Comparison of ENCODE assay signal across 20 cellular contexts in genomic region chr22:48667289-48667688, GRCh38.
DNase-seq lines count a peak whose midpoint lies in the region; ATAC-seq and TF ChIP-seq lines count a peak whose summit lies in the region.
"Had no signal": no experiment of that assay in that cellular context is flagged by ENCODE, and none has a peak within 500 bp of the region (broad histone marks: within the 10 kb centered on the region; RNA-seq: fewer than 3 reads in every experiment).

No MANE protein-coding gene starts in this region.

- ATAC-seq in Right ventricle myocardium inferior: no peak
- ATAC-seq in heart right ventricle: no peak

- intact Hi-C loops in Right ventricle myocardium inferior (cut with DNase I) (no loop called here), heart right ventricle (cut with DNase I) (no loop called here)

- peaks cover 0 to 37% (median 11%) of the 10 kb centered on the region in 11 donors for H3K9me3 ChIP-seq in heart right ventricle
- H3K9me3 ChIP-seq: BE2C had no signal

- DNase-seq in Right ventricle myocardium inferior (ENCODE audit: missing footprints) (peak; percentile 21), heart right ventricle (no peak), DMS79 (lab: John Stamatoyannopoulos, UW) (peak; percentile 15), DMS79 treated with DMSO at 0.1 percent for 48 hours (lab: John Stamatoyannopoulos, UW) (peak; percentile 30), NCI-H146 treated with DMSO at 0.1 percent for 48 hours (lab: John Stamatoyannopoulos, UW; ENCODE audit: unreplicated experiment) (no peak)
- DNase-seq: 8988T; ACHN; BE2C; C1 segment of cervical spinal cord; CD4-positive, alpha-beta memory T cell; CD4-positive, CD25-positive, alpha-beta regulatory T cell; CD8-positive, alpha-beta memory T cell; COR-L47; DMS 273 treated with DMSO at 0.1 percent for 48 hours; DMS153; DMS53; DND-41; EL; GDM1 had no signal

- WGBS in heart right ventricle, 2 donors: 84 to 87% methylated on average over 14 of the region's 14 CpGs

- H3K27me3 ChIP-seq in heart right ventricle: peaks cover 0 to 18% (median 5%) of the 10 kb centered on the region in 7 donors
- H3K27me3 ChIP-seq: BE2C, BLaER1 had no signal

- no peaks in the 10 kb centered on the region for H3K36me3 ChIP-seq in heart right ventricle
- H3K36me3 ChIP-seq: BE2C, BLaER1 had no signal

- TF ChIP-seq CTCF in heart right ventricle (IDR thresholded peaks at IDR 0.05): no peak

- no peak overlapping the region for H3K4me3 ChIP-seq in heart right ventricle
- H3K4me3 ChIP-seq: BLaER1 had no signal

- no peaks in the 10 kb centered on the region for H3K4me1 ChIP-seq in heart right ventricle
- H3K4me1 ChIP-seq: BE2C, BLaER1 had no signal

- H3K27ac ChIP-seq in heart right ventricle: no peak overlapping the region
- H3K27ac ChIP-seq: BLaER1 had no signal

Comparison
In these comparisons a context has a peak if more than half of its experiments do, and no peak if none do; other contexts are left out.
1. DNase-seq: peak in Right ventricle myocardium inferior (single experiment), DMS79 (single experiment) and DMS79 treated with DMSO at 0.1 percent for 48 hours (single experiment); none in heart right ventricle (0 of 2) and NCI-H146 treated with DMSO at 0.1 percent for 48 hours (single experiment).